In genomic region chr9:127189628-127190027, GRCh38 we compare ENCODE assay signal across 27 cellular contexts.
"Had no signal": no experiment of that assay in that cellular context is flagged by ENCODE, and none has a peak within 500 bp of the region (broad histone marks: within the 10 kb centered on the region; RNA-seq: fewer than 3 reads in every experiment).

No MANE protein-coding gene starts in this region.

- H3K27me3 Mint-ChIP-seq: activated naive CD8-positive, alpha-beta T cell treated with anti-CD3 and anti-CD28 coated beads for 36 hours; effector memory CD8-positive, alpha-beta T cell had no signal

- H3K36me3 ChIP-seq: adrenal gland, ascending aorta, cardiac muscle cell, left ventricle myocardium inferior, neutrophil, ovary, prostate gland, thoracic aorta had no signal

- H3K9me3 ChIP-seq: adrenal gland, ascending aorta, left ventricle myocardium inferior, neutrophil, ovary, prostate gland, thoracic aorta had no signal

- H3K4me3 ChIP-seq: adrenal gland, ascending aorta, cardiac muscle cell, left ventricle myocardium inferior, ovary, prostate gland, thoracic aorta had no signal

- H3K27ac Mint-ChIP-seq: activated naive CD4-positive, alpha-beta T cell treated with anti-CD3 and anti-CD28 coated beads for 36 hours; activated naive CD8-positive, alpha-beta T cell treated with anti-CD3 and anti-CD28 coated beads for 36 hours; activated T-helper 1 cell treated with anti-CD3 and anti-CD28 coated beads, Interleukin-12 subunit alpha, Interleukin-12 subunit beta, Interleukin-2, Interleukin-4 antibody, amounts not matched to agents 30 ng/mL and 10 ng/mL and 1 ng/mL, durations not matched to agents 14 hours and 24 hours and 36 hours; brain; effector memory CD8-positive, alpha-beta T cell; nephron progenitor cell; T-helper 2 cell treated with Interferon-gamma antibody and Interleukin-4, amounts not matched to agents 5 μg/mL and 100 μg/mL, for 36 hours had no signal

- H3K27me3 ChIP-seq: adrenal gland, ascending aorta, cardiac muscle cell, neutrophil, ovary had no signal

- ATAC-seq: effector memory CD8-positive, alpha-beta T cell; stimulated activated naive CD8-positive, alpha-beta T cell treated with anti-CD3 and anti-CD28 coated beads, Interleukin-15, Interleukin-2, amounts not matched to agents 100 U/mL and 50 U/mL, for 24 hours had no signal

- DNase-seq: activated CD4-positive, alpha-beta T cell treated with anti-CD3 and anti-CD28 coated beads for 48 hours; activated CD4-positive, alpha-beta T cell treated with anti-CD3 and anti-CD28 coated beads, Interleukin-2, amount 50 U/mL, for 48 hours; activated CD4-positive, CD25-positive, alpha-beta regulatory T cell; activated CD8-positive, alpha-beta memory T cell treated with anti-CD3 and anti-CD28 coated beads for 24 hours; activated effector memory CD4-positive, alpha-beta T cell treated with anti-CD3 and anti-CD28 coated beads, Interleukin-2, amount 50 U/mL, for 16 hours; activated naive CD4-positive, alpha-beta T cell treated with anti-CD3 and anti-CD28 coated beads for 36 hours; activated naive CD8-positive, alpha-beta T cell treated with anti-CD3 and anti-CD28 coated beads for 36 hours; adrenal gland; cortex of kidney; effector memory CD8-positive, alpha-beta T cell; erythroblast; left ventricle myocardium inferior; mammary epithelial cell; nephron progenitor cell; stimulated activated CD4-positive, alpha-beta T cell treated with anti-CD3 and anti-CD28 coated beads, Interleukin-2, amount 100 ng/mL, for 48 hours; stimulated activated naive CD8-positive, alpha-beta T cell treated with anti-CD3 and anti-CD28 coated beads, Interleukin-15, Interleukin-2, amounts not matched to agents 100 U/mL and 50 U/mL, for 24 hours; T-helper 1 cell; trophoblast cell had no signal

- H3K36me3 Mint-ChIP-seq: activated naive CD8-positive, alpha-beta T cell treated with anti-CD3 and anti-CD28 coated beads for 36 hours had no signal

- H3K27ac ChIP-seq: adrenal gland, ascending aorta, cardiac muscle cell, left ventricle myocardium inferior, neutrophil, ovary, prostate gland, thoracic aorta had no signal

- H3K9me3 Mint-ChIP-seq: activated naive CD4-positive, alpha-beta T cell treated with anti-CD3 and anti-CD28 coated beads for 36 hours; activated naive CD8-positive, alpha-beta T cell treated with anti-CD3 and anti-CD28 coated beads for 36 hours; activated T-helper 1 cell treated with anti-CD3 and anti-CD28 coated beads, Interleukin-12 subunit alpha, Interleukin-12 subunit beta, Interleukin-2, Interleukin-4 antibody, amounts not matched to agents 30 ng/mL and 10 ng/mL and 1 ng/mL, durations not matched to agents 14 hours and 24 hours and 36 hours; brain; effector memory CD8-positive, alpha-beta T cell; nephron progenitor cell; T-helper 2 cell treated with Interferon-gamma antibody and Interleukin-4, amounts not matched to agents 5 μg/mL and 100 μg/mL, for 36 hours had no signal

- H3K4me3 Mint-ChIP-seq: activated naive CD4-positive, alpha-beta T cell treated with anti-CD3 and anti-CD28 coated beads for 36 hours; activated naive CD8-positive, alpha-beta T cell treated with anti-CD3 and anti-CD28 coated beads for 36 hours; activated T-helper 1 cell treated with anti-CD3 and anti-CD28 coated beads, Interleukin-12 subunit alpha, Interleukin-12 subunit beta, Interleukin-2, Interleukin-4 antibody, amounts not matched to agents 30 ng/mL and 10 ng/mL and 1 ng/mL, durations not matched to agents 14 hours and 24 hours and 36 hours; brain; effector memory CD8-positive, alpha-beta T cell; nephron progenitor cell; T-helper 2 cell treated with Interferon-gamma antibody and Interleukin-4, amounts not matched to agents 5 μg/mL and 100 μg/mL, for 36 hours had no signal
